ENCODE assay signal across 21 cellular contexts in the genomic region with DNA sequence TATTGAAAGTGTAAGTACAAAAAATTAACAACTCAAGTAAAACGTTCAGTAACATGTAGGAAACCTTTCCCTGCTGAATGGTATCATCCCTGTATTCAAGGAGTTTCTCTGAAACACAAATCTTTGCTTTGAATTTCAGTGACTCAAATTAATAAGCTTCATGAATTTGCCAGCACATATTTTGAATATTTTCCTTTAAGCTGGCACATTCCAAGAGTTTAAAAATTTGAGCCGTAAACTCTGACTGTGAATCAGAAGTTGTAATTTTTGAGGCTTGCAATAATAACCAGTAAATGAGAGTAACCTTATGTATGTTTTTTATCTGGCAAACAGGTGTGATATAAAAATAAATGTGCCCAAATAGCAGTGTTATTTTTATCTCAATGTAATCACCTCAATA.
"Had no signal": no experiment of that assay in that cellular context is flagged by ENCODE, and none has a peak within 500 bp of the region (broad histone marks: within the 10 kb centered on the region; RNA-seq: fewer than 3 reads in every experiment).

No MANE protein-coding gene starts in this region.

- H3K4me3 ChIP-seq: coronary artery, dorsolateral prefrontal cortex, esophagus muscularis mucosa, gastroesophageal sphincter, heart left ventricle, hepatocyte, left lung, lower lobe of right lung had no signal

- DNase-seq: dermis blood vessel endothelial cell; dorsolateral prefrontal cortex; effector CD4-positive, alpha-beta T cell; effector memory CD4-positive, alpha-beta T cell; foreskin keratinocyte; heart left ventricle; hypothalamus; immature natural killer cell; islet precursor cell; kidney; kidney glomerular epithelial cell; left cardiac atrium; left lung; left ventricle myocardium superior; lower lobe of right lung; mesenchymal stem cell had no signal

- H3K9me3 ChIP-seq: esophagus muscularis mucosa, gastroesophageal sphincter, heart left ventricle, left lung, lower lobe of right lung had no signal

- H3K9me3 Mint-ChIP-seq: mesothelial cell of epicardium had no signal

- H3K4me1 ChIP-seq: esophagus muscularis mucosa, foreskin keratinocyte, gastroesophageal sphincter, heart left ventricle, left lung, lower lobe of right lung had no signal

- H3K27ac Mint-ChIP-seq: immature natural killer cell, mesothelial cell of epicardium had no signal

- H3K36me3 Mint-ChIP-seq: immature natural killer cell, mesothelial cell of epicardium had no signal

- H3K36me3 ChIP-seq: esophagus muscularis mucosa, gastroesophageal sphincter, heart left ventricle, left lung, lower lobe of right lung had no signal

- H3K79me2 ChIP-seq: hepatocyte had no signal

- ATAC-seq: foreskin keratinocyte, gastroesophageal sphincter, heart left ventricle, left cardiac atrium, left lung, left ventricle myocardium superior, lower lobe of right lung had no signal

- H2AFZ ChIP-seq: hepatocyte had no signal

- H3K4me2 ChIP-seq: hepatocyte had no signal

- H3K27me3 ChIP-seq: dorsolateral prefrontal cortex, esophagus muscularis mucosa, foreskin keratinocyte, gastroesophageal sphincter, heart left ventricle, hepatocyte, left lung had no signal

- H3K4me1 Mint-ChIP-seq: immature natural killer cell, mesothelial cell of epicardium had no signal

- H3K4me3 Mint-ChIP-seq: immature natural killer cell, mesothelial cell of epicardium had no signal

- H3K27ac ChIP-seq: coronary artery, dorsolateral prefrontal cortex, esophagus muscularis mucosa, foreskin keratinocyte, gastroesophageal sphincter, heart left ventricle, hepatocyte, left lung, lower lobe of right lung had no signal
